9 cellular contexts compared by ENCODE assay signal in genomic region chr1:10635385-10635896, GRCh38.
A peak's percentile ranks its signal among the peaks of the same experiment; 100 is the strongest.
DNase-seq lines count a peak whose midpoint lies in the region; ATAC-seq and TF ChIP-seq lines count a peak whose summit lies in the region.
"Had no signal": no experiment of that assay in that cellular context is flagged by ENCODE, and none has a peak within 500 bp of the region (broad histone marks: within the 10 kb centered on the region; RNA-seq: fewer than 3 reads in every experiment).

No MANE protein-coding gene starts in this region.

- DNase-seq in HL-60 (ENCODE audit: low read depth in 1 of 2, low spot score in 1 of 2): peak; percentile 34 to 67
- DNase-seq in RWPE2 (ENCODE audit: low spot score): peak; percentile 88
- DNase-seq in fibroblast of villous mesenchyme (ENCODE audit: low read depth): peak; percentile 55
- no peak for DNase-seq in chondrocyte (ENCODE audit: low spot score)
- no peak for DNase-seq in SW 1271 (lab: John Stamatoyannopoulos, UW)
- DNase-seq: Karpas-422 had no signal

- H3K27me3 Mint-ChIP-seq in chondrocyte (ENCODE audit: low read depth): no peaks in the 10 kb centered on the region

- peak overlapping the region in 1 of 3 donors; percentile 45 for H3K9ac ChIP-seq in skeletal muscle tissue (ENCODE audit: low read depth in 1 of 3, low read length in 3 of 3)

- no peak overlapping the region for H3K27ac ChIP-seq in HL-60 (replicated peaks)
- peak overlapping the region; percentile 94 for H3K27ac ChIP-seq in RWPE2 (ENCODE audit: poor library complexity, severe bottlenecking)
- peak overlapping the region; percentile 36 for H3K27ac ChIP-seq in skeletal muscle tissue (ENCODE audit: low read depth, low read length)

- H3K4me1 ChIP-seq in RWPE2 (ENCODE audit: insufficient read depth, poor library complexity, severe bottlenecking): peaks cover 27% of the 10 kb centered on the region
- peaks cover 17 to 27% (median 26%) of the 10 kb centered on the region in 3 donors for H3K4me1 ChIP-seq in skeletal muscle tissue (ENCODE audit: control insufficient read depth in 3 of 3, insufficient read depth in 3 of 3, low read length in 3 of 3)

- no peaks in the 10 kb centered on the region for H3K36me3 ChIP-seq in RWPE2 (ENCODE audit: low read depth)
- H3K36me3 ChIP-seq in skeletal muscle tissue (ENCODE audit: control insufficient read depth in 3 of 3, insufficient read depth in 3 of 3, low read length in 3 of 3): peaks cover 6 to 8% (median 6%) of the 10 kb centered on the region in 3 donors

- peaks cover 32% of the 10 kb centered on the region for H3K4me1 Mint-ChIP-seq in chondrocyte (ENCODE audit: low read depth)

- H3K9me3 Mint-ChIP-seq in chondrocyte (ENCODE audit: low read depth): no peaks in the 10 kb centered on the region

- H3K27me3 ChIP-seq in HL-60 (ENCODE audit: insufficient read depth, poor library complexity, severe bottlenecking) (peaks cover 20% of the 10 kb centered on the region), RWPE2 (ENCODE audit: insufficient read depth, poor library complexity, severe bottlenecking) (no peaks in the 10 kb centered on the region), skeletal muscle tissue (ENCODE audit: control insufficient read depth in 3 of 3, insufficient read depth in 3 of 3, low read length in 3 of 3) (peaks cover 0 to 8% (median 0%) of the 10 kb centered on the region in 3 donors)

- H3K9me3 ChIP-seq in RWPE2 (ENCODE audit: severe bottlenecking): no peaks in the 10 kb centered on the region
- H3K9me3 ChIP-seq in skeletal muscle tissue (ENCODE audit: control insufficient read depth in 3 of 3, low read length in 3 of 3): no peaks in the 10 kb centered on the region

- no peak overlapping the region for H3K27ac Mint-ChIP-seq in chondrocyte (ENCODE audit: unreplicated experiment)

- TF ChIP-seq CTCF in HL-60 (IDR thresholded peaks at IDR 0.05; ENCODE audit: insufficient read depth, low read length) (no peak), RWPE2 (IDR thresholded peaks at IDR 0.05; ENCODE audit: poor library complexity, severe bottlenecking) (peak; percentile 7), fibroblast of villous mesenchyme (IDR thresholded peaks at IDR 0.05; ENCODE audit: insufficient read depth, low read depth, low read length) (no peak), chondrocyte (IDR thresholded peaks at IDR 0.05) (no peak)

- H3K4me3 Mint-ChIP-seq in chondrocyte (ENCODE audit: unreplicated experiment): no peak overlapping the region

- no peak overlapping the region for H3K4me3 ChIP-seq in HL-60 (replicated peaks; ENCODE audit: insufficient read depth, low read length)
- H3K4me3 ChIP-seq in RWPE2 (ENCODE audit: severe bottlenecking): no peak overlapping the region
- no peak overlapping the region for H3K4me3 ChIP-seq in fibroblast of villous mesenchyme (ENCODE audit: low read depth, low read length)
- H3K4me3 ChIP-seq in skeletal muscle tissue (ENCODE audit: low read length in 3 of 3): no peak overlapping the region

- ATAC-seq in RWPE2 (ENCODE audit: low read depth) (peak; percentile 76), HG02798 (IDR thresholded peaks at IDR 0.05; ENCODE audit: poor library complexity, unreplicated experiment) (no peak), HG02852 (IDR thresholded peaks at IDR 0.05; ENCODE audit: unreplicated experiment) (no peak)

- H3K36me3 Mint-ChIP-seq in chondrocyte (ENCODE audit: low read depth): no peaks in the 10 kb centered on the region

Comparison
In these comparisons a context has a peak if more than half of its experiments do, and no peak if none do; other contexts are left out.
1. DNase-seq: peak in HL-60 (2 of 2), RWPE2 (single experiment) and fibroblast of villous mesenchyme (single experiment); none in chondrocyte (single experiment) and SW 1271 (0 of 2).